9 cellular contexts compared by ENCODE assay signal in genomic region chr20:31502884-31503673, GRCh38. TPM values are rescaled to one million over a fixed set of nuclear protein-coding genes. Genes with fewer than 3 reads are reported as not detected.
A peak's percentile ranks its signal among the peaks of the same experiment; 100 is the strongest.
DNase-seq lines count a peak whose midpoint lies in the region; ATAC-seq and FAIRE-seq lines count a peak whose summit lies in the region.
"Not testable (repeated sequence)": the region's sequence is repeated elsewhere in the genome, so short reads cannot be mapped to it uniquely, and the experiment has no call there.
"Had no signal": no experiment of that assay in that cellular context is flagged by ENCODE, and none has a peak within 500 bp of the region (broad histone marks: within the 10 kb centered on the region; RNA-seq: fewer than 3 reads in every experiment).

No MANE protein-coding gene starts in this region.

- ATAC-seq in HG03196 (IDR thresholded peaks at IDR 0.05; ENCODE audit: unreplicated experiment) (peak; percentile 90), left colon (peak; percentile 92)
- ATAC-seq in central memory CD8-positive, alpha-beta T cell (replicated peaks; ENCODE audit: extremely low read depth, poor library complexity, severe bottlenecking): peak; percentile 93

- not testable (repeated sequence) for H3K9me3 Mint-ChIP-seq in central memory CD8-positive, alpha-beta T cell

- intact Hi-C loops in left colon (cut with DNase I, micrococcal nuclease): loop anchor here in 1 of 2 donors (5.0 kb wide), 1 partner anchor 41 kb away; no protein-coding TSS in a partner anchor

- not testable (repeated sequence) for H3K4me3 Mint-ChIP-seq in central memory CD8-positive, alpha-beta T cell

- DNase-seq in C1 segment of cervical spinal cord (lab: John Stamatoyannopoulos, UW): peak in 13 of 14 donors; percentile 11 to 73 (median 48)
- DNase-seq in GM19239 (ENCODE audit: insufficient read length, low spot score): peak; percentile 64
- DNase-seq in NCI-H446 treated with DMSO at 0.1 percent for 48 hours (lab: John Stamatoyannopoulos, UW): peak; percentile 10
- peak; percentile 54 for DNase-seq in activated CD4-positive, alpha-beta T cell treated with anti-CD3 and anti-CD28 coated beads for 1 hour
- DNase-seq in central memory CD8-positive, alpha-beta T cell (ENCODE audit: low spot score in 2 of 2): peak; percentile 34 to 61
- peak; percentile 67 to 86 for DNase-seq in left colon
- peak; percentile 80 to 81 for DNase-seq in stimulated activated CD4-positive, alpha-beta T cell treated with anti-CD3 and anti-CD28 coated beads, Interleukin-2, amount 100 ng/mL, for 48 hours

- peak; percentile 31 for FAIRE-seq in GM19239 (lab: Jason Lieb, UNC)

- H3K27me3 Mint-ChIP-seq in central memory CD8-positive, alpha-beta T cell: peaks cover 22% of the 10 kb centered on the region

- not testable (repeated sequence) for H3K27ac Mint-ChIP-seq in central memory CD8-positive, alpha-beta T cell (ENCODE audit: low read depth)

- peaks cover 12% of the 10 kb centered on the region for H3K4me1 Mint-ChIP-seq in central memory CD8-positive, alpha-beta T cell

- H3K36me3 Mint-ChIP-seq in central memory CD8-positive, alpha-beta T cell (ENCODE audit: insufficient read depth): not testable (repeated sequence)

RNA-seq across cellular contexts. Expression of gene HM13, which starts 11.2 kb away (rescaled TPM):
- total RNA-seq in left colon: 100 to 1,000 TPM; 122 to 135 TPM

RNA-seq across cellular contexts. Expression of gene REM1, which starts 28.0 kb away (rescaled TPM):
- under 1 TPM; 0.27 to 0.81 TPM for total RNA-seq in left colon

RNA-seq across cellular contexts. Expression of gene DEFB124, which starts 28.2 kb away (rescaled TPM):
- not detected for total RNA-seq in left colon
- total RNA-seq: skeletal muscle tissue had no signal

Comparison
In these comparisons a context has a peak if more than half of its experiments do, and no peak if none do; other contexts are left out.
1. Peak in every context shown above with its lines: DNase-seq and ATAC-seq.
2. DNase-seq: peak in every context shown above with its lines; median percentile 80 in stimulated activated CD4-positive, alpha-beta T cell treated with anti-CD3 and anti-CD28 coated beads, Interleukin-2, amount 100 ng/mL, for 48 hours; 76 in left colon; 64 in GM19239; 54 in activated CD4-positive, alpha-beta T cell treated with anti-CD3 and anti-CD28 coated beads for 1 hour; 48 in C1 segment of cervical spinal cord; 48 in central memory CD8-positive, alpha-beta T cell; 10 in NCI-H446 treated with DMSO at 0.1 percent for 48 hours.